11 cellular contexts compared by ENCODE assay signal in the genomic region with DNA sequence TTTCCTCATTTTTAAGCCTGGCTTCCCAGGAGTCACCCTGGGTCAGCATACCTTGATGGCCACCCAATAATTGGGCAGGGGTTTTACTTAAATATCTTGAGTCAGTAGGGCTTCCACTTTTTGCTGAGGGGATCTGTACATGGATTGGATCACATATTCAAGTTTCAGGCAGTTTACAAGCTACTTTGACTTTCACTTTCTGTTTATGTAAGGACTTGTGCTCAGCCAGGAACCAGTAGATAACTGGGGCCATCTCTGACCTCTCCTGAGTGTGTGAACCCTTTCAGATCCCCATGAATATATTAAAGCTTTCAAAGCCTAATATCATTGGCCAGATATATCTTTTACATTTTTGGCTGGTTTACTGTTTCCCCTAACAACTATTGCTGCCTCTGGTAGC. TPM values are rescaled to one million over a fixed set of nuclear protein-coding genes. Genes with fewer than 3 reads are reported as not detected.
DNase-seq lines count a peak whose midpoint lies in the region; ATAC-seq and TF ChIP-seq lines count a peak whose summit lies in the region.
"Had no signal": no experiment of that assay in that cellular context is flagged by ENCODE, and none has a peak within 500 bp of the region (broad histone marks: within the 10 kb centered on the region; RNA-seq: fewer than 3 reads in every experiment).

No MANE protein-coding gene starts in this region.

- H3K9me3 Mint-ChIP-seq in natural killer cell = no peaks in the 10 kb centered on the region
- H3K9me3 Mint-ChIP-seq in activated T-helper 2 cell treated with anti-CD3 and anti-CD28 coated beads, Interferon-gamma antibody, Interleukin-2, Interleukin-4, amounts not matched to agents 10 μg/mL and 5 μg/mL and 100 μg/mL, durations not matched to agents 14 hours and 24 hours and 36 hours = no peaks in the 10 kb centered on the region

- no peaks in the 10 kb centered on the region for H3K36me3 ChIP-seq in MG63

- H3K27me3 Mint-ChIP-seq in natural killer cell (ENCODE audit: low read depth in 2 of 2) = no peaks in the 10 kb centered on the region
- H3K27me3 Mint-ChIP-seq in activated T-helper 2 cell treated with anti-CD3 and anti-CD28 coated beads, Interferon-gamma antibody, Interleukin-2, Interleukin-4, amounts not matched to agents 10 μg/mL and 5 μg/mL and 100 μg/mL, durations not matched to agents 14 hours and 24 hours and 36 hours (ENCODE audit: low read depth) = no peaks in the 10 kb centered on the region

- H3K4me1 Mint-ChIP-seq in natural killer cell = peaks cover 7 to 9% of the 10 kb centered on the region in 2 donors
- peaks cover 4% of the 10 kb centered on the region for H3K4me1 Mint-ChIP-seq in activated T-helper 2 cell treated with anti-CD3 and anti-CD28 coated beads, Interferon-gamma antibody, Interleukin-2, Interleukin-4, amounts not matched to agents 10 μg/mL and 5 μg/mL and 100 μg/mL, durations not matched to agents 14 hours and 24 hours and 36 hours (ENCODE audit: low read depth)
- H3K4me1 Mint-ChIP-seq: GM23338 had no signal

- DNase-seq in NCI-H2029 (lab: John Stamatoyannopoulos, UW) (peak; percentile 17), NCI-H2029 treated with DMSO at 0.1 percent for 48 hours (lab: John Stamatoyannopoulos, UW) (no peak), MG63 (no peak), natural killer cell (no peak), AG20443 (ENCODE audit: low spot score) (no peak), hippocampal formation (lab: John Stamatoyannopoulos, UW) (no peak)
- no peak for DNase-seq in activated T-helper 2 cell treated with anti-CD3 and anti-CD28 coated beads, Interferon-gamma antibody, Interleukin-2, Interleukin-4, amounts not matched to agents 10 μg/mL and 5 μg/mL and 100 μg/mL, durations not matched to agents 14 hours and 24 hours and 36 hours (ENCODE audit: low spot score)
- DNase-seq: 8988T had no signal

- no peaks in the 10 kb centered on the region for H3K27me3 ChIP-seq in MG63

- intact Hi-C loops in natural killer cell (cut with micrococcal nuclease) = no loop called here
- intact Hi-C loops in activated T-helper 2 cell treated with anti-CD3 and anti-CD28 coated beads, Interferon-gamma antibody, Interleukin-2, Interleukin-4, amounts not matched to agents 10 μg/mL and 5 μg/mL and 100 μg/mL, durations not matched to agents 14 hours and 24 hours and 36 hours (cut with micrococcal nuclease) = no loop called here

- peak overlapping the region; percentile 15 to 51 for H3K27ac Mint-ChIP-seq in natural killer cell
- H3K27ac Mint-ChIP-seq in activated T-helper 2 cell treated with anti-CD3 and anti-CD28 coated beads, Interferon-gamma antibody, Interleukin-2, Interleukin-4, amounts not matched to agents 10 μg/mL and 5 μg/mL and 100 μg/mL, durations not matched to agents 14 hours and 24 hours and 36 hours = no peak overlapping the region
- H3K27ac Mint-ChIP-seq: GM23338 had no signal

- no peak for TF ChIP-seq CTCF in natural killer cell (IDR thresholded peaks at IDR 0.05)

- peak overlapping the region; percentile 37 for H3K4me3 Mint-ChIP-seq in natural killer cell
- H3K4me3 Mint-ChIP-seq in activated T-helper 2 cell treated with anti-CD3 and anti-CD28 coated beads, Interferon-gamma antibody, Interleukin-2, Interleukin-4, amounts not matched to agents 10 μg/mL and 5 μg/mL and 100 μg/mL, durations not matched to agents 14 hours and 24 hours and 36 hours (ENCODE audit: low read depth) = no peak overlapping the region
- H3K4me3 Mint-ChIP-seq: GM23338 had no signal

- peak; percentile 93 for ATAC-seq in HG02759 (IDR thresholded peaks at IDR 0.05; ENCODE audit: unreplicated experiment)
- peak in 2 of 3 donors; percentile 58 to 72 for ATAC-seq in natural killer cell
- ATAC-seq: GM23338 had no signal

- no peaks in the 10 kb centered on the region for H3K36me3 Mint-ChIP-seq in natural killer cell
- no peaks in the 10 kb centered on the region for H3K36me3 Mint-ChIP-seq in activated T-helper 2 cell treated with anti-CD3 and anti-CD28 coated beads, Interferon-gamma antibody, Interleukin-2, Interleukin-4, amounts not matched to agents 10 μg/mL and 5 μg/mL and 100 μg/mL, durations not matched to agents 14 hours and 24 hours and 36 hours (ENCODE audit: low read depth)

- no peaks in the 10 kb centered on the region for H3K9me3 ChIP-seq in MG63

- peak overlapping the region; percentile 12; the same call in 1 of the 2 replicates for H3K4me3 ChIP-seq in MG63
- H3K4me3 ChIP-seq: GM23338 had no signal

RNA-seq across cellular contexts. Expression of a gene that starts 45.1 kb away (rescaled TPM):
- total RNA-seq in MG63 (2014; rRNA removed; shearing (Covaris generic); ENCODE audit: low replicate concordance) = not detected in 2 replicates
- not detected for total RNA-seq in natural killer cell
- not detected in 2 replicates for total RNA-seq in activated T-helper 2 cell treated with anti-CD3 and anti-CD28 coated beads, Interferon-gamma antibody, Interleukin-2, Interleukin-4, amounts not matched to agents 10 μg/mL and 5 μg/mL and 100 μg/mL, durations not matched to agents 14 hours and 24 hours and 36 hours
- total RNA-seq: bronchial epithelial cell had no signal
